In genomic region chr1:15603050-15603965, GRCh38 we compare ENCODE assay signal across 1 cellular context.
TF ChIP-seq lines count a peak whose summit lies in the region.

No MANE protein-coding gene starts in this region.

TF ChIP-seq in HepG2, 621 proteins besides CTCF, POLR2A, EP300 and RAD21 (continued from another document and continues in another):
- TF ChIP-seq ZNF737 (CRISPR knock-in tag; IDR thresholded peaks at IDR 0.05; ENCODE audit: borderline replicate concordance) (no peak), PHF5A (CRISPR knock-in tag; IDR thresholded peaks at IDR 0.05; ENCODE audit: low read depth, unreplicated experiment) (no peak), HMG20B (CRISPR knock-in tag; conservative IDR thresholded peaks at IDR 0.05) (no peak; the same call in 1 of the 2 replicates), CREBL2 (CRISPR knock-in tag; IDR thresholded peaks at IDR 0.05; ENCODE audit: borderline replicate concordance) (peak; percentile 86; the same call in 1 of the 2 replicates), GFI1 (CRISPR knock-in tag; IDR thresholded peaks at IDR 0.05; ENCODE audit: borderline replicate concordance) (peak; percentile 73), CAMTA2 (CRISPR knock-in tag; IDR thresholded peaks at IDR 0.05; ENCODE audit: borderline replicate concordance) (no peak), KAT8 (CRISPR knock-in tag; IDR thresholded peaks at IDR 0.05) (peak; percentile 88; the same call in 1 of the 2 replicates), ZNF567 (CRISPR knock-in tag; IDR thresholded peaks at IDR 0.05; ENCODE audit: borderline replicate concordance) (peak; percentile 49; the same call in 1 of the 2 replicates), CBX2 (IDR thresholded peaks at IDR 0.05; ENCODE audit: low read depth, low read length) (no peak), CBX2 (CRISPR knock-in tag; IDR thresholded peaks at IDR 0.05; ENCODE audit: low read depth) (no peak), HDAC6 (IDR thresholded peaks at IDR 0.05; ENCODE audit: low read depth, low read length) (no peak), ZMYM2 (CRISPR knock-in tag; IDR thresholded peaks at IDR 0.05) (peak; percentile 75; the same call in 1 of the 2 replicates), CBX5 (CRISPR knock-in tag; IDR thresholded peaks at IDR 0.05; ENCODE audit: borderline replicate concordance) (peak; percentile 83; the same call in 1 of the 2 replicates), GABPA (IDR thresholded peaks at IDR 0.05; ENCODE audit: low read depth, low read length) (no peak), GABPA (CRISPR knock-in tag; IDR thresholded peaks at IDR 0.05; ENCODE audit: low read depth) (no peak), ZNF253 (CRISPR knock-in tag; IDR thresholded peaks at IDR 0.05; ENCODE audit: borderline replicate concordance) (peak; percentile 72; the same call in 1 of the 2 replicates), BRD4 (CRISPR knock-in tag; IDR thresholded peaks at IDR 0.05) (peak; percentile 40; the same call in 1 of the 2 replicates), ZNF33B (CRISPR knock-in tag; IDR thresholded peaks at IDR 0.05) (peak; percentile 91), ONECUT2 (CRISPR knock-in tag; IDR thresholded peaks at IDR 0.05) (no peak; the same call in 1 of the 2 replicates), ZFP36L1 (CRISPR knock-in tag; IDR thresholded peaks at IDR 0.05) (0 out of 2 replicates have a peak, but pooled peaks have one; percentile 56), ZNF235 (CRISPR knock-in tag; IDR thresholded peaks at IDR 0.05; ENCODE audit: borderline replicate concordance) (no peak), ZNF709 (CRISPR knock-in tag; IDR thresholded peaks at IDR 0.05) (peak; percentile 85; the same call in 1 of the 2 replicates), ZBTB20 (CRISPR knock-in tag; IDR thresholded peaks at IDR 0.05; ENCODE audit: borderline replicate concordance, low read depth) (peak; percentile 92; the same call in 1 of the 2 replicates), SPEN (CRISPR knock-in tag; IDR thresholded peaks at IDR 0.05; ENCODE audit: low read depth) (peak; percentile 69; the same call in 1 of the 2 replicates), ZNF335 (CRISPR knock-in tag; IDR thresholded peaks at IDR 0.05) (0 out of 2 replicates have a peak, but pooled peaks have one; percentile 67), ZNF746 (CRISPR knock-in tag; IDR thresholded peaks at IDR 0.05) (no peak), SMAD9 (CRISPR knock-in tag; IDR thresholded peaks at IDR 0.05) (peak; percentile 97; the same call in 1 of the 2 replicates), ADNP (CRISPR knock-in tag; IDR thresholded peaks at IDR 0.05) (no peak), SRF (IDR thresholded peaks at IDR 0.05; ENCODE audit: low read depth, low read length) (no peak), DPF2 (CRISPR knock-in tag; IDR thresholded peaks at IDR 0.05; ENCODE audit: borderline replicate concordance, low read depth) (no peak), FOXP4 (CRISPR knock-in tag; IDR thresholded peaks at IDR 0.05) (peak; percentile 36), MATR3 (CRISPR knock-in tag; IDR thresholded peaks at IDR 0.05) (no peak), ZFP36 (IDR thresholded peaks at IDR 0.05; ENCODE audit: borderline replicate concordance, low read depth, low read length, partially characterized antibody) (no peak), POLR2AphosphoS2 (IDR thresholded peaks at IDR 0.05; ENCODE audit: low read depth, low read length) (no peak), MAFK (conservative IDR thresholded peaks at IDR 0.05 in 1 of 2, IDR thresholded peaks at IDR 0.05 in 1 of 2; ENCODE audit: low read length in 2 of 2) (no peak), NR3C1 (CRISPR knock-in tag; IDR thresholded peaks at IDR 0.05) (no peak), GZF1 (CRISPR knock-in tag; IDR thresholded peaks at IDR 0.05) (peak; percentile 82; the same call in 1 of the 2 replicates), ZSCAN21 (CRISPR knock-in tag; IDR thresholded peaks at IDR 0.05; ENCODE audit: borderline replicate concordance) (no peak; the same call in 1 of the 2 replicates), ZNF451 (CRISPR knock-in tag; IDR thresholded peaks at IDR 0.05) (peak; percentile 77; the same call in 1 of the 2 replicates), ZNF205 (CRISPR knock-in tag; IDR thresholded peaks at IDR 0.05) (no peak; the same call in 1 of the 2 replicates), RBFOX2 (IDR thresholded peaks at IDR 0.05; ENCODE audit: low read depth, low read length) (peak; percentile 73), NR2F2 (IDR thresholded peaks at IDR 0.05; ENCODE audit: borderline replicate concordance, low read depth) (no peak), NR2F6 (IDR thresholded peaks at IDR 0.05) (no peak), NR2F6 (CRISPR knock-in tag; IDR thresholded peaks at IDR 0.05) (peak; percentile 58; the same call in 1 of the 2 replicates), FOXJ3 (CRISPR knock-in tag; IDR thresholded peaks at IDR 0.05; ENCODE audit: borderline replicate concordance) (peak; percentile 57; the same call in 1 of the 2 replicates), KLF16 (CRISPR knock-in tag; IDR thresholded peaks at IDR 0.05) (peak; percentile 59 to 91; a peak in 2 of 4 replicates), MED13 (CRISPR knock-in tag; IDR thresholded peaks at IDR 0.05) (no peak), ZNF331 (CRISPR knock-in tag; IDR thresholded peaks at IDR 0.05) (peak; percentile 79), TBL1XR1 (IDR thresholded peaks at IDR 0.05; ENCODE audit: borderline replicate concordance, low read length, partially characterized antibody) (no peak), NCOA5 (CRISPR knock-in tag; IDR thresholded peaks at IDR 0.05) (no peak), ZBTB3 (CRISPR knock-in tag; IDR thresholded peaks at IDR 0.05; ENCODE audit: borderline replicate concordance, low read depth) (no peak), THAP11 (CRISPR knock-in tag; IDR thresholded peaks at IDR 0.05) (peak; percentile 80), TCF7L2 (IDR thresholded peaks at IDR 0.05; ENCODE audit: low read depth, low read length) (no peak), ZNF460 (CRISPR knock-in tag; IDR thresholded peaks at IDR 0.05; ENCODE audit: borderline replicate concordance) (no peak), HOXA3 (CRISPR knock-in tag; IDR thresholded peaks at IDR 0.05) (peak; percentile 89), CENPBD1 (CRISPR knock-in tag; IDR thresholded peaks at IDR 0.05; ENCODE audit: borderline replicate concordance, low read depth) (no peak), ZFP37 (CRISPR knock-in tag; IDR thresholded peaks at IDR 0.05; ENCODE audit: borderline replicate concordance) (peak; percentile 82), TBX2 (CRISPR knock-in tag; IDR thresholded peaks at IDR 0.05; ENCODE audit: borderline replicate concordance) (peak; percentile 91)
- TF ChIP-seq, protein P1, sequence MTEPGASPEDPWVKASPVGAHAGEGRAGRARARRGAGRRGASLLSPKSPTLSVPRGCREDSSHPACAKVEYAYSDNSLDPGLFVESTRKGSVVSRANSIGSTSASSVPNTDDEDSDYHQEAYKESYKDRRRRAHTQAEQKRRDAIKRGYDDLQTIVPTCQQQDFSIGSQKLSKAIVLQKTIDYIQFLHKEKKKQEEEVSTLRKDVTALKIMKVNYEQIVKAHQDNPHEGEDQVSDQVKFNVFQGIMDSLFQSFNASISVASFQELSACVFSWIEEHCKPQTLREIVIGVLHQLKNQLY (CRISPR knock-in tag; IDR thresholded peaks at IDR 0.05): peak; percentile 62; the same call in 1 of the 2 replicates
- TF ChIP-seq, protein P2, sequence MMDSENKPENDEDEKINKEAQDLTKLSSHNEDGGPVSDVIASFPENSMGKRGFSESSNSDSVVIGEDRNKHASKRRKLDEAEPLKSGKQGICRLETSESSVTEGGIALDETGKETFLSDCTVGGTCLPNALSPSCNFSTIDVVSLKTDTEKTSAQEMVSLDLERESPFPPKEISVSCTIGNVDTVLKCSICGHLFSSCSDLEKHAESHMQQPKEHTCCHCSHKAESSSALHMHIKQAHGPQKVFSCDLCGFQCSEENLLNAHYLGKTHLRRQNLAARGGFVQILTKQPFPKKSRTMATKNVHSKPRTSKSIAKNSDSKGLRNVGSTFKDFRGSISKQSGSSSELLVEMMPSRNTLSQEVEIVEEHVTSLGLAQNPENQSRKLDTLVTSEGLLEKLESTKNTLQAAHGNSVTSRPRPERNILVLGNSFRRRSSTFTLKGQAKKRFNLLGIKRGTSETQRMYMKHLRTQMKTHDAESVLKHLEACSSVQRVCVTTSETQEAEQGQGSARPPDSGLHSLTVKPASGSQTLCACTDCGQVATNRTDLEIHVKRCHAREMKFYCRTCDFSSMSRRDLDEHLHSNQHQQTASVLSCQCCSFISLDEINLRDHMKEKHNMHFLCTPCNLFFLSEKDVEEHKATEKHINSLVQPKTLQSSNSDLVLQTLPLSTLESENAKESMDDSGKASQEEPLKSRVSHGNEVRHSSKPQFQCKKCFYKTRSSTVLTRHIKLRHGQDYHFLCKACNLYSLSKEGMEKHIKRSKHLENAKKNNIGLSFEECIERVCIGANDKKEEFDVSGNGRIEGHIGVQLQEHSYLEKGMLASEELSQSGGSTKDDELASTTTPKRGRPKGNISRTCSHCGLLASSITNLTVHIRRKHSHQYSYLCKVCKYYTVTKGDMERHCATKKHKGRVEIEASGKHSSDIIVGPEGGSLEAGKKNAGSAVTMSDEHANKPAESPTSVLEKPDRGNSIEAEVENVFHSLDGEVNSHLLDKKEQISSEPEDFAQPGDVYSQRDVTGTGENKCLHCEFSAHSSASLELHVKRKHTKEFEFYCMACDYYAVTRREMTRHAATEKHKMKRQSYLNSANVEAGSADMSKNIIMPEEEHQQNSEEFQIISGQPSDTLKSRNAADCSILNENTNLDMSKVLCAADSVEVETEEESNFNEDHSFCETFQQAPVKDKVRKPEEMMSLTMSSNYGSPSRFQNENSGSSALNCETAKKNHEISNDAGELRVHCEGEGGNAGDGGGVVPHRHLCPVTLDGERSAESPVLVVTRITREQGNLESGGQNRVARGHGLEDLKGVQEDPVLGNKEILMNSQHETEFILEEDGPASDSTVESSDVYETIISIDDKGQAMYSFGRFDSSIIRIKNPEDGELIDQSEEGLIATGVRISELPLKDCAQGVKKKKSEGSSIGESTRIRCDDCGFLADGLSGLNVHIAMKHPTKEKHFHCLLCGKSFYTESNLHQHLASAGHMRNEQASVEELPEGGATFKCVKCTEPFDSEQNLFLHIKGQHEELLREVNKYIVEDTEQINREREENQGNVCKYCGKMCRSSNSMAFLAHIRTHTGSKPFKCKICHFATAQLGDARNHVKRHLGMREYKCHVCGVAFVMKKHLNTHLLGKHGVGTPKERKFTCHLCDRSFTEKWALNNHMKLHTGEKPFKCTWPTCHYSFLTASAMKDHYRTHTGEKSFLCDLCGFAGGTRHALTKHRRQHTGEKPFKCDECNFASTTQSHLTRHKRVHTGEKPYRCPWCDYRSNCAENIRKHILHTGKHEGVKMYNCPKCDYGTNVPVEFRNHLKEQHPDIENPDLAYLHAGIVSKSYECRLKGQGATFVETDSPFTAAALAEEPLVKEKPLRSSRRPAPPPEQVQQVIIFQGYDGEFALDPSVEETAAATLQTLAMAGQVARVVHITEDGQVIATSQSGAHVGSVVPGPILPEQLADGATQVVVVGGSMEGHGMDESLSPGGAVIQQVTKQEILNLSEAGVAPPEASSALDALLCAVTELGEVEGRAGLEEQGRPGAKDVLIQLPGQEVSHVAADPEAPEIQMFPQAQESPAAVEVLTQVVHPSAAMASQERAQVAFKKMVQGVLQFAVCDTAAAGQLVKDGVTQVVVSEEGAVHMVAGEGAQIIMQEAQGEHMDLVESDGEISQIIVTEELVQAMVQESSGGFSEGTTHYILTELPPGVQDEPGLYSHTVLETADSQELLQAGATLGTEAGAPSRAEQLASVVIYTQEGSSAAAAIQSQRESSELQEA (CRISPR knock-in tag; IDR thresholded peaks at IDR 0.05; ENCODE audit: not compliant biosample characterization): peak; percentile 92
- TF ChIP-seq, protein P3, sequence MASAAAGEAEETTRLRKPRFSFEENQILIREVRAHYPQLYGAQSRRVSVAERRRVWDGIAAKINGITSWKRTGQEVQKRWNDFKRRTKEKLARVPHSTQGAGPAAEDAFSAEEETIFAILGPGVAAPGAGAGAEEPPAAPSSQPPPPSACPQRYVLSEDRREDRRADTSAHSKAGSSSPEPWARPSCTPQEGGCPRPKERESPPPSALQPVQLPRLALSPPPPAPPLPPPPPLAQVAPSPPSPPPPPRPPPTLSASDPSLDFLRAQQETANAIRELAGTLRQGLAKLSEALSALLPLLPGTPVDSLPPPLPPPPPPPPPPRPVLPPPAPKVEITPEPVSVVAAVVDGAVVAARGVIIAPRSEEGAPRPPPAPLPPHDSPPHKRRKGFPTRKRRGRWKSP (CRISPR knock-in tag; IDR thresholded peaks at IDR 0.05): peak; percentile 99
- TF ChIP-seq, protein P4, sequence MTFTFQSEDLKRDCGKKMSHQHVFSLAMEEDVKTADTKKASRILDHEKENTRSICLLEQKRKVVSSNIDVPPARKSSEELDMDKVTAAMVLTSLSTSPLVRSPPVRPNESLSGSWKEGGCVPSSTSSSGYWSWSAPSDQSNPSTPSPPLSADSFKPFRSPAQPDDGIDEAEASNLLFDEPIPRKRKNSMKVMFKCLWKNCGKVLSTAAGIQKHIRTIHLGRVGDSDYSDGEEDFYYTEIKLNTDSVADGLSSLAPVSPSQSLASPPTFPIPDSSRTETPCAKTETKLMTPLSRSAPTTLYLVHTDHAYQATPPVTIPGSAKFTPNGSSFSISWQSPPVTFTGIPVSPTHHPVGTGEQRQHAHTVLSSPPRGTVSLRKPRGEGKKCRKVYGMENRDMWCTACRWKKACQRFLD (CRISPR knock-in tag; IDR thresholded peaks at IDR 0.05; ENCODE audit: borderline replicate concordance): peak; percentile 82; the same call in 1 of the 2 replicates
- TF ChIP-seq, protein P5, sequence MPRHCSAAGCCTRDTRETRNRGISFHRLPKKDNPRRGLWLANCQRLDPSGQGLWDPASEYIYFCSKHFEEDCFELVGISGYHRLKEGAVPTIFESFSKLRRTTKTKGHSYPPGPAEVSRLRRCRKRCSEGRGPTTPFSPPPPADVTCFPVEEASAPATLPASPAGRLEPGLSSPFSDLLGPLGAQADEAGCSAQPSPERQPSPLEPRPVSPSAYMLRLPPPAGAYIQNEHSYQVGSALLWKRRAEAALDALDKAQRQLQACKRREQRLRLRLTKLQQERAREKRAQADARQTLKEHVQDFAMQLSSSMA (CRISPR knock-in tag; IDR thresholded peaks at IDR 0.05): no peak; the same call in 1 of the 2 replicates
